12 cellular contexts compared by ENCODE assay signal in genomic region chr1:151905070-151905442, GRCh38. TPM values are rescaled to one million over a fixed set of nuclear protein-coding genes. Genes with fewer than 3 reads are reported as not detected.
DNase-seq lines count a peak whose midpoint lies in the region; ATAC-seq and TF ChIP-seq lines count a peak whose summit lies in the region.
"Had no signal": no experiment of that assay in that cellular context is flagged by ENCODE, and none has a peak within 500 bp of the region (broad histone marks: within the 10 kb centered on the region; RNA-seq: fewer than 3 reads in every experiment).

No MANE protein-coding gene starts in this region.

- H3K36me3 Mint-ChIP-seq in MCF 10A (ENCODE audit: insufficient read depth, unreplicated experiment) = peaks cover 35% of the 10 kb centered on the region
- peaks cover 15 to 75% (median 48%) of the 10 kb centered on the region in 5 donors for H3K36me3 Mint-ChIP-seq in naive thymus-derived CD4-positive, alpha-beta T cell
- H3K36me3 Mint-ChIP-seq in stimulated activated naive CD8-positive, alpha-beta T cell treated with anti-CD3 and anti-CD28 coated beads, Interleukin-15, Interleukin-2, amounts not matched to agents 100 ng/mL and 50 ng/mL, for 24 hours (ENCODE audit: low read depth) = peaks cover 79% of the 10 kb centered on the region

- TF ChIP-seq CTCF in MCF 10A (IDR thresholded peaks at IDR 0.05; ENCODE audit: unreplicated experiment) = no peak
- no peak for TF ChIP-seq CTCF in breast epithelium (IDR thresholded peaks at IDR 0.05)

- peaks cover 12% of the 10 kb centered on the region for H3K9me3 Mint-ChIP-seq in MCF 10A (ENCODE audit: unreplicated experiment)
- peaks cover 4 to 62% (median 38%) of the 10 kb centered on the region in 11 donors for H3K9me3 Mint-ChIP-seq in naive thymus-derived CD4-positive, alpha-beta T cell
- peaks cover 29% of the 10 kb centered on the region for H3K9me3 Mint-ChIP-seq in stimulated activated naive CD8-positive, alpha-beta T cell treated with anti-CD3 and anti-CD28 coated beads, Interleukin-15, Interleukin-2, amounts not matched to agents 100 ng/mL and 50 ng/mL, for 24 hours

- intact Hi-C loops in MCF 10A (cut with micrococcal nuclease) = no loop called here
- intact Hi-C loops in breast epithelium (cut with DNase I; ENCODE audit: low total_unique reads) = no loop called here
- intact Hi-C loops in naive thymus-derived CD4-positive, alpha-beta T cell (cut with micrococcal nuclease) = loop anchor here (1.0 to 5.0 kb wide), 4 partner anchors 16 to 448 kb away; partner anchors contain the start of genes C2CD4D (in 1 of the 2), MRPL9 (in 1 of the 2) and POGZ (in 1 of the 2)

- DNase-seq in MCF 10A (ENCODE audit: unreplicated experiment) (no peak), breast epithelium (ENCODE audit: low spot score in 2 of 2) (no peak), superior temporal gyrus (ENCODE audit: extremely low spot score) (no peak)
- DNase-seq in activated gamma-delta T cell treated with anti-CD3 and anti-CD28 coated beads, Interleukin-2, amount 50 U/mL, for 16 hours (ENCODE audit: low read depth) = peak; percentile 17
- peak in 8 of 9 donors; percentile 44 to 69 (median 60) for DNase-seq in naive thymus-derived CD4-positive, alpha-beta T cell
- DNase-seq: MG63, sigmoid colon had no signal

- peak overlapping the region; percentile 1 for H3K27ac Mint-ChIP-seq in MCF 10A (ENCODE audit: low read depth, unreplicated experiment)
- H3K27ac Mint-ChIP-seq in naive thymus-derived CD4-positive, alpha-beta T cell = peak overlapping the region; percentile 87 to 98 (median 94)
- H3K27ac Mint-ChIP-seq in stimulated activated naive CD8-positive, alpha-beta T cell treated with anti-CD3 and anti-CD28 coated beads, Interleukin-15, Interleukin-2, amounts not matched to agents 100 ng/mL and 50 ng/mL, for 24 hours = peak overlapping the region; percentile 99

- no peak overlapping the region for H3K4me3 ChIP-seq in breast epithelium
- peak overlapping the region; percentile 19 for H3K4me3 ChIP-seq in naive thymus-derived CD4-positive, alpha-beta T cell (ENCODE audit: low read length)
- H3K4me3 ChIP-seq: MG63, sigmoid colon had no signal

- CTCF ChIA-PET in MCF 10A (lab: Yijun Ruan, JAX) = interaction anchor here (0.8 to 2.7 kb wide), 5 partner anchors 12 to 97 kb away, joined by 3 to 14 read pairs (median 5); no protein-coding TSS in a partner anchor
- CTCF ChIA-PET in naive thymus-derived CD4-positive, alpha-beta T cell (lab: Charles Lee) = interaction anchor here (0.7 to 1.6 kb wide), 6 partner anchors 8 to 282 kb away, joined by 3 to 5 read pairs (median 3); no protein-coding TSS in a partner anchor

- H3K27ac ChIP-seq in breast epithelium = no peak overlapping the region
- peak overlapping the region; percentile 63 for H3K27ac ChIP-seq in naive thymus-derived CD4-positive, alpha-beta T cell (ENCODE audit: low read depth, low read length)
- H3K27ac ChIP-seq: sigmoid colon had no signal

- no TSS peak for BruUV-seq in MCF 10A (replicated peaks; lab: Mats Ljungman, UMichigan)

- H3K9me3 ChIP-seq in breast epithelium = peaks cover 0 to 17% of the 10 kb centered on the region in 2 donors
- H3K9me3 ChIP-seq in naive thymus-derived CD4-positive, alpha-beta T cell (ENCODE audit: control insufficient read depth in 2 of 3, low read length in 3 of 3) = peaks cover 0 to 18% (median 4%) of the 10 kb centered on the region in 3 experiments
- H3K9me3 ChIP-seq: sigmoid colon had no signal

- H3K36me3 ChIP-seq in breast epithelium = no peaks in the 10 kb centered on the region
- H3K36me3 ChIP-seq in naive thymus-derived CD4-positive, alpha-beta T cell (ENCODE audit: control insufficient read depth in 2 of 3, insufficient read depth in 3 of 3, low read length in 3 of 3) = peaks cover 0 to 9% (median 0%) of the 10 kb centered on the region in 3 experiments

- peak; percentile 58 for ATAC-seq in naive thymus-derived CD4-positive, alpha-beta T cell
- ATAC-seq in HG03469 (IDR thresholded peaks at IDR 0.05; ENCODE audit: unreplicated experiment) = no peak
- ATAC-seq in HG02870 (IDR thresholded peaks at IDR 0.05; ENCODE audit: unreplicated experiment) = no peak

- POLR2A ChIA-PET in MCF 10A (lab: Yijun Ruan, JAX) = interaction anchor here (1.4 to 2.0 kb wide), 2 partner anchors 10 to 18 kb away, joined by 7 read pairs; no protein-coding TSS in a partner anchor
- POLR2A ChIA-PET in naive thymus-derived CD4-positive, alpha-beta T cell (lab: Charles Lee) = interaction anchor here (0.6 to 3.2 kb wide), 23 partner anchors 8 to 1330 kb away, joined by 3 to 19 read pairs (median 3); no protein-coding TSS in a partner anchor

- H3K4me1 Mint-ChIP-seq in MCF 10A (ENCODE audit: insufficient read depth, unreplicated experiment) = peaks cover 9% of the 10 kb centered on the region
- peaks cover 40 to 88% (median 64%) of the 10 kb centered on the region in 7 donors for H3K4me1 Mint-ChIP-seq in naive thymus-derived CD4-positive, alpha-beta T cell
- peaks cover 70% of the 10 kb centered on the region for H3K4me1 Mint-ChIP-seq in stimulated activated naive CD8-positive, alpha-beta T cell treated with anti-CD3 and anti-CD28 coated beads, Interleukin-15, Interleukin-2, amounts not matched to agents 100 ng/mL and 50 ng/mL, for 24 hours (ENCODE audit: low read depth)

- H3K4me3 Mint-ChIP-seq in MCF 10A (ENCODE audit: unreplicated experiment) = no peak overlapping the region
- peak overlapping the region; percentile 62 to 89 (median 76) for H3K4me3 Mint-ChIP-seq in naive thymus-derived CD4-positive, alpha-beta T cell
- peak overlapping the region; percentile 85 for H3K4me3 Mint-ChIP-seq in stimulated activated naive CD8-positive, alpha-beta T cell treated with anti-CD3 and anti-CD28 coated beads, Interleukin-15, Interleukin-2, amounts not matched to agents 100 ng/mL and 50 ng/mL, for 24 hours

- peaks cover 0 to 6% of the 10 kb centered on the region in 2 donors for H3K4me1 ChIP-seq in breast epithelium
- peaks cover 29 to 58% of the 10 kb centered on the region in 2 donors for H3K4me1 ChIP-seq in naive thymus-derived CD4-positive, alpha-beta T cell (ENCODE audit: control insufficient read depth in 2 of 2, insufficient read depth in 2 of 2, low read length in 2 of 2)

- H3K27me3 ChIP-seq in breast epithelium = no peaks in the 10 kb centered on the region
- H3K27me3 ChIP-seq in naive thymus-derived CD4-positive, alpha-beta T cell (ENCODE audit: control insufficient read depth in 2 of 2, insufficient read depth in 2 of 2, low read length in 2 of 2) = no peaks in the 10 kb centered on the region
- H3K27me3 ChIP-seq: MG63, sigmoid colon had no signal

- TF ChIP-seq POLR2A in breast epithelium (IDR thresholded peaks at IDR 0.05) = no peak

- no peaks in the 10 kb centered on the region for H3K27me3 Mint-ChIP-seq in MCF 10A (ENCODE audit: insufficient read depth, unreplicated experiment)
- H3K27me3 Mint-ChIP-seq in naive thymus-derived CD4-positive, alpha-beta T cell = peaks cover 0 to 3% (median 0%) of the 10 kb centered on the region in 5 donors
- H3K27me3 Mint-ChIP-seq in stimulated activated naive CD8-positive, alpha-beta T cell treated with anti-CD3 and anti-CD28 coated beads, Interleukin-15, Interleukin-2, amounts not matched to agents 100 ng/mL and 50 ng/mL, for 24 hours = no peaks in the 10 kb centered on the region

RNA-seq across cellular contexts. Expression of gene THEM4, which starts 4.3 kb away (rescaled TPM):
- total RNA-seq in MCF 10A (2022) (27.5 and 29.1 TPM in 2 replicates), breast epithelium (10 to 100 TPM; 21.6 to 23.7 (median 22.2) TPM)
- 100 to 1,000 TPM in 2 of 5 experiments, 10 to 100 TPM in 3; 37.6 to 143 (median 44.6) TPM for total RNA-seq in naive thymus-derived CD4-positive, alpha-beta T cell
- 100 to 1,000 TPM; 113 to 122 TPM for polyA plus RNA-seq in naive thymus-derived CD4-positive, alpha-beta T cell

RNA-seq across cellular contexts. Expression of gene THEM5, which starts 51.5 kb away (rescaled TPM):
- not detected in 2 replicates for total RNA-seq in MCF 10A (2022)
- not detected for total RNA-seq in breast epithelium
- total RNA-seq in naive thymus-derived CD4-positive, alpha-beta T cell = not detected
- polyA plus RNA-seq in naive thymus-derived CD4-positive, alpha-beta T cell = not detected
- total RNA-seq: A172, bronchial epithelial cell, sigmoid colon had no signal
- polyA plus RNA-seq: sigmoid colon had no signal

Comparison
In these comparisons a context has a peak if more than half of its experiments do, and no peak if none do; other contexts are left out.
1. DNase-seq: peak in activated gamma-delta T cell treated with anti-CD3 and anti-CD28 coated beads, Interleukin-2, amount 50 U/mL, for 16 hours (single experiment) and naive thymus-derived CD4-positive, alpha-beta T cell (8 of 9); none in MCF 10A (single experiment), breast epithelium (0 of 2) and superior temporal gyrus (single experiment).
2. H3K27ac Mint-ChIP-seq: peak in every context shown above with its lines; median percentile 99 in stimulated activated naive CD8-positive, alpha-beta T cell treated with anti-CD3 and anti-CD28 coated beads, Interleukin-15, Interleukin-2, amounts not matched to agents 100 ng/mL and 50 ng/mL, for 24 hours; 94 in naive thymus-derived CD4-positive, alpha-beta T cell; 1 in MCF 10A.
3. intact Hi-C loops: an anchor here in naive thymus-derived CD4-positive, alpha-beta T cell (1.0 to 5.0 kb wide); none called in MCF 10A and breast epithelium.